Comparison of ENCODE assay signal across 8 cellular contexts in genomic region chr17:18261659-18262058, GRCh38. TPM values are rescaled to one million over a fixed set of nuclear protein-coding genes. Genes with fewer than 3 reads are reported as not detected.
DNase-seq lines count a peak whose midpoint lies in the region; ATAC-seq and TF ChIP-seq lines count a peak whose summit lies in the region.

No MANE protein-coding gene starts in this region.

- H3K4me3 Mint-ChIP-seq in mesothelial cell of epicardium, result peak overlapping the region; percentile 76

- in situ Hi-C loops in brain microvascular endothelial cell (cut with HindIII; ENCODE audit: low pct_ligation_motif_present, low sequenced_read_pairs), result no loop called here

- H3K27me3 Mint-ChIP-seq in mesothelial cell of epicardium (ENCODE audit: low read depth), result no peaks in the 10 kb centered on the region

- peaks cover 70% of the 10 kb centered on the region for H3K4me1 ChIP-seq in left ventricle myocardium inferior
- peaks cover 0 to 5% of the 10 kb centered on the region in 2 donors for H3K4me1 ChIP-seq in aorta (ENCODE audit: control insufficient read depth in 1 of 2, insufficient read depth in 2 of 2, low read length in 2 of 2)
- H3K4me1 ChIP-seq in BE2C, result no peaks in the 10 kb centered on the region; the same call in 1 of the 2 replicates

- H3K9me3 ChIP-seq in left ventricle myocardium inferior (replicated peaks), result no peaks in the 10 kb centered on the region
- no peaks in the 10 kb centered on the region for H3K9me3 ChIP-seq in aorta (ENCODE audit: control insufficient read depth, low read length)
- no peaks in the 10 kb centered on the region for H3K9me3 ChIP-seq in BE2C

- peak overlapping the region; percentile 100 for H3K27ac ChIP-seq in left ventricle myocardium inferior (replicated peaks)
- H3K27ac ChIP-seq in brain microvascular endothelial cell, result no peak overlapping the region
- peak overlapping the region; percentile 23 to 72 for H3K27ac ChIP-seq in aorta (ENCODE audit: low read depth in 1 of 2, low read length in 2 of 2)

- TF ChIP-seq CTCF in left ventricle myocardium inferior (IDR thresholded peaks at IDR 0.05; ENCODE audit: borderline replicate concordance) (no peak), brain microvascular endothelial cell (IDR thresholded peaks at IDR 0.05; ENCODE audit: low read depth, low read length, missing control alignments) (no peak), mesothelial cell of epicardium (IDR thresholded peaks at IDR 0.05; ENCODE audit: unreplicated experiment) (no peak), BE2C (IDR thresholded peaks at IDR 0.05; ENCODE audit: low read depth, low read length) (no peak)

- peak overlapping the region; percentile 94 for H3K27ac Mint-ChIP-seq in mesothelial cell of epicardium

- H3K27me3 ChIP-seq in left ventricle myocardium inferior (ENCODE audit: low read depth) (no peaks in the 10 kb centered on the region), brain microvascular endothelial cell (replicated peaks) (no peaks in the 10 kb centered on the region), aorta (ENCODE audit: control insufficient read depth in 1 of 2, insufficient read depth in 2 of 2, low read length in 1 of 2) (no peaks in the 10 kb centered on the region), BE2C (no peaks in the 10 kb centered on the region)

- peaks cover 7% of the 10 kb centered on the region for H3K36me3 Mint-ChIP-seq in mesothelial cell of epicardium

- intact Hi-C loops in left ventricle myocardium inferior (cut with micrococcal nuclease), result no loop called here
- intact Hi-C loops in left cardiac atrium (cut with DNase I), result no loop called here
- intact Hi-C loops in aorta (cut with DNase I), result loop anchor here in 1 of 2 donors (2.0 kb wide), 1 partner anchor 53 kb away; the partner anchor contains the start of genes SMCR8 and TOP3A

- WGBS in aorta, 2 donors, result 64 to 66% methylated on average over 3 of the region's 3 CpGs

- DNase-seq in left ventricle myocardium inferior (no peak), left cardiac atrium (no peak), brain microvascular endothelial cell (no peak), mesothelial cell of epicardium (ENCODE audit: low spot score in 2 of 2, unreplicated experiment in 2 of 2) (no peak), aorta (no peak), OCI-M2 (lab: John Stamatoyannopoulos, UW; ENCODE audit: unreplicated experiment) (no peak), BE2C (no peak), amygdala (lab: John Stamatoyannopoulos, UW) (no peak)

- peak overlapping the region; percentile 93 for H3K4me3 ChIP-seq in left ventricle myocardium inferior
- peak overlapping the region; percentile 86 for H3K4me3 ChIP-seq in brain microvascular endothelial cell (ENCODE audit: low read depth, low read length)
- H3K4me3 ChIP-seq in aorta (ENCODE audit: low read length in 2 of 2), result no peak overlapping the region
- H3K4me3 ChIP-seq in BE2C (ENCODE audit: low read depth, low read length), result no peak overlapping the region

- peaks cover 28% of the 10 kb centered on the region for H3K36me3 ChIP-seq in left ventricle myocardium inferior
- peaks cover 13% of the 10 kb centered on the region for H3K36me3 ChIP-seq in brain microvascular endothelial cell (replicated peaks)
- H3K36me3 ChIP-seq in aorta (ENCODE audit: control insufficient read depth in 1 of 2, insufficient read depth in 2 of 2, low read length in 1 of 2), result peaks cover 0 to 3% of the 10 kb centered on the region in 2 donors
- H3K36me3 ChIP-seq in BE2C, result no peaks in the 10 kb centered on the region

- peaks cover 29% of the 10 kb centered on the region for H3K4me1 Mint-ChIP-seq in mesothelial cell of epicardium

- ATAC-seq in left cardiac atrium (no peak), aorta (ENCODE audit: low FRiP score) (no peak)

- H3K9me3 Mint-ChIP-seq in mesothelial cell of epicardium, result no peaks in the 10 kb centered on the region

RNA-seq across cellular contexts. Expression of gene MIEF2, which starts 1.2 kb away (rescaled TPM):
- 37.0 TPM for total RNA-seq in left ventricle myocardium inferior
- 10 to 100 TPM; 16.2 to 16.8 TPM for total RNA-seq in left cardiac atrium
- 22.5 to 25.2 TPM (median 23.8 TPM) in 3 replicates for total RNA-seq in mesothelial cell of epicardium
- total RNA-seq in aorta, result 10 to 100 TPM; 11.1 to 13.1 TPM
- 1 to 10 TPM; 2.4 to 7.5 TPM for polyA plus RNA-seq in aorta
- polyA plus RNA-seq in BE2C (2012; ENCODE audit: insufficient read depth, insufficient read length, low read depth), result 6.6 TPM

RNA-seq across cellular contexts. Expression of gene FLII, which starts 3.1 kb away (rescaled TPM):
- total RNA-seq in left ventricle myocardium inferior, result 257 TPM
- total RNA-seq in left cardiac atrium, result 100 to 1,000 TPM; 204 to 211 TPM
- 190 to 202 TPM (median 199 TPM) in 3 replicates for total RNA-seq in mesothelial cell of epicardium
- total RNA-seq in aorta, result 100 to 1,000 TPM; 250 to 299 TPM
- 100 to 1,000 TPM in 1 of 2 donors, 10 to 100 TPM in 1; 87.5 to 355 TPM for polyA plus RNA-seq in aorta
- polyA plus RNA-seq in BE2C (2012; ENCODE audit: insufficient read depth, insufficient read length, low read depth), result 98.2 TPM

RNA-seq across cellular contexts. Expression of gene LLGL1, which starts 36.2 kb away (rescaled TPM):
- 8.8 TPM for total RNA-seq in left ventricle myocardium inferior
- 10 to 100 TPM; 10.9 to 11.0 TPM for total RNA-seq in left cardiac atrium
- total RNA-seq in mesothelial cell of epicardium, result 70.8 to 72.5 TPM (median 72.1 TPM) in 3 replicates
- total RNA-seq in aorta, result 10 to 100 TPM; 14.1 to 18.9 TPM
- 10 to 100 TPM in 1 of 2 donors, 1 to 10 TPM in 1; 4.0 to 12.7 TPM for polyA plus RNA-seq in aorta
- polyA plus RNA-seq in BE2C (2012; ENCODE audit: insufficient read depth, insufficient read length, low read depth), result 16.0 TPM

RNA-seq across cellular contexts. Expression of gene TOP3A, which starts 53.1 kb away (rescaled TPM):
- total RNA-seq in left ventricle myocardium inferior (10.4 TPM), left cardiac atrium (10 to 100 TPM; 12.3 to 18.1 TPM), mesothelial cell of epicardium (59.0 to 61.0 TPM (median 59.1 TPM) in 3 replicates), aorta (10 to 100 TPM; 27.8 to 37.8 TPM)
- 10 to 100 TPM in 1 of 2 donors, 1 to 10 TPM in 1; 2.9 to 20.8 TPM for polyA plus RNA-seq in aorta
- polyA plus RNA-seq in BE2C (2012; ENCODE audit: insufficient read depth, insufficient read length, low read depth), result 14.1 TPM

RNA-seq across cellular contexts. Expression of gene SMCR8, which starts 53.4 kb away (rescaled TPM):
- total RNA-seq in left ventricle myocardium inferior, result 12.3 TPM
- total RNA-seq in left cardiac atrium, result 10 to 100 TPM; 11.8 to 12.0 TPM
- 18.2 to 19.3 TPM (median 18.4 TPM) in 3 replicates for total RNA-seq in mesothelial cell of epicardium
- 10 to 100 TPM; 10.8 to 15.4 TPM for total RNA-seq in aorta
- polyA plus RNA-seq in aorta, result 1 to 10 TPM; 3.9 to 4.5 TPM
- 7.1 TPM for polyA plus RNA-seq in BE2C (2012; ENCODE audit: insufficient read depth, insufficient read length, low read depth)

Comparison
In these comparisons a context has a peak if more than half of its experiments do, and no peak if none do; other contexts are left out.
1. H3K4me3 ChIP-seq: peak in left ventricle myocardium inferior (single experiment) and brain microvascular endothelial cell (single experiment); none in aorta (0 of 2) and BE2C (single experiment).